17 cellular contexts compared by ENCODE assay signal in the genomic region with DNA sequence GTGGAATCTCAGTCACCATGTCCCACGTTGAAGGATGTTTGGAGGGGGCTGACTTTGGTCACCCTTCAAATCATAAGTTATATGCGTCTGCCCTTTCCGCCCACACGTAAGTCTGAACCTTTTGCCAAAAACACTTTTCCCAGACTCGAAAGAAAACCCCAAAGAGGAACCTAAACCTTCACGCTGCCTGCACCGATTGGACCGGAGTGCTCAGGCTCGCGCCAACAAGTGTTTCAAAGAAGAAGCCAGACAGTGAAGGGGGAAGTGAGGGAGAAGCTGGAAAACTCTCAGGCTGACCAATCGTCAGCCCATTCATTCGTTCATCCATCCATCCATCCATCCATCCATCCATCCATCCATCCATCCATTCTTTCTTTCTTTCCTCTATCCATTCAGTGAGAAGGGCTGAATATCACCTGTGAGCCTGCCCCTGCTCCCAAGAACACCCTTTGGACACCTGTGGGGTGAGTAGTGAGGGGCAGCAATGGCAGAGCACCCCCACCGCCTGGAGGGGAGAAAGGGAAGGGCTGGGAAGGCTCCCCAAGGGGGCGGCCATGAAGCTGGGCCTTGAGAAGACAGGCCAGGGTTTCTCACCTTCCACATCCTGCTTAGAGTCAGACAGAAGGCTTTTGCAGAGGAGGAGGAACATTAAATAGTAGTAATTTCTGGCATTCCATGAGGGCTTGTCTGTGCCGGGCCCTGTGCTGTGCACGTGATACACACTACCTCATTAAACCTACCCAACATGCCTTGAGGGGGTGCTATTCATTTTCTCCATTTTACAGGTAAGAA. TPM values are rescaled to one million over a fixed set of nuclear protein-coding genes. Genes with fewer than 3 reads are reported as not detected.
DNase-seq lines count a peak whose midpoint lies in the region; ATAC-seq and TF ChIP-seq lines count a peak whose summit lies in the region.
"Had no signal": no experiment of that assay in that cellular context is flagged by ENCODE, and none has a peak within 500 bp of the region (broad histone marks: within the 10 kb centered on the region; RNA-seq: fewer than 3 reads in every experiment).

No MANE protein-coding gene starts in this region.

- no peaks in the 10 kb centered on the region for H3K36me3 ChIP-seq in GM23338 (ENCODE audit: insufficient read depth)
- H3K36me3 ChIP-seq: left ventricle myocardium inferior, neutrophil, transverse colon, WERI-Rb-1 had no signal

- H2BK15ac ChIP-seq in H9 (ENCODE audit: low read depth, low read length): no peak overlapping the region

- TF ChIP-seq CTCF in H9 (conservative IDR thresholded peaks at IDR 0.05) (no peak), GM23338 (conservative IDR thresholded peaks at IDR 0.05; ENCODE audit: low read depth in 2 of 2) (no peak), foreskin keratinocyte (conservative IDR thresholded peaks at IDR 0.05) (no peak)

- no peak overlapping the region for H3K23ac ChIP-seq in H9 (ENCODE audit: insufficient read length, low read depth, low read length)

- no peaks in the 10 kb centered on the region for H3F3A ChIP-seq in GM23338 (replicated peaks; ENCODE audit: low read depth)

- no peak overlapping the region for H2BK5ac ChIP-seq in H9 (ENCODE audit: insufficient read length, low read length)

- H3K27ac ChIP-seq in H9 (ENCODE audit: insufficient read length, low read depth, low read length) (no peak overlapping the region), GM23338 (ENCODE audit: low read depth) (no peak overlapping the region), foreskin keratinocyte (no peak overlapping the region)
- H3K27ac ChIP-seq: left ventricle myocardium inferior, neutrophil, SJSA1, transverse colon, WERI-Rb-1 had no signal

- H3K56ac ChIP-seq in H9 (ENCODE audit: insufficient read length, low read depth, low read length): no peak overlapping the region

- peak overlapping the region; percentile 86 for H3K4me3 Mint-ChIP-seq in T-helper 2 cell treated with Interferon-gamma antibody and Interleukin-4, amounts not matched to agents 5 μg/mL and 100 μg/mL, for 36 hours
- H3K4me3 Mint-ChIP-seq in H9: no peak overlapping the region
- H3K4me3 Mint-ChIP-seq in activated T-helper 17 cell treated with anti-CD3 and anti-CD28 coated beads, Interleukin-2, amount 50 U/mL, for 72 hours: peak overlapping the region; percentile 80
- H3K4me3 Mint-ChIP-seq in GM23338: no peak overlapping the region

- H2BK20ac ChIP-seq in H9 (ENCODE audit: low read depth, low read length, poor library complexity, severe bottlenecking): no peak overlapping the region

- peaks cover 55% of the 10 kb centered on the region for H3K36me3 Mint-ChIP-seq in T-helper 2 cell treated with Interferon-gamma antibody and Interleukin-4, amounts not matched to agents 5 μg/mL and 100 μg/mL, for 36 hours (ENCODE audit: low read depth)
- H3K36me3 Mint-ChIP-seq in H9 (ENCODE audit: insufficient read depth in 1 of 3, low read depth in 3 of 3) (no peaks in the 10 kb centered on the region), GM23338 (ENCODE audit: low read depth) (no peaks in the 10 kb centered on the region)
- peaks cover 100% of the 10 kb centered on the region for H3K36me3 Mint-ChIP-seq in activated T-helper 17 cell treated with anti-CD3 and anti-CD28 coated beads, Interleukin-2, amount 50 U/mL, for 72 hours (ENCODE audit: low read depth)

- no peak overlapping the region for H3T11ph ChIP-seq in H9 (ENCODE audit: low read length)

- no peaks in the 10 kb centered on the region for H3K27me3 Mint-ChIP-seq in T-helper 2 cell treated with Interferon-gamma antibody and Interleukin-4, amounts not matched to agents 5 μg/mL and 100 μg/mL, for 36 hours (ENCODE audit: low read depth)
- H3K27me3 Mint-ChIP-seq in H9 (ENCODE audit: low read depth): peaks cover 7% of the 10 kb centered on the region
- no peaks in the 10 kb centered on the region for H3K27me3 Mint-ChIP-seq in activated T-helper 17 cell treated with anti-CD3 and anti-CD28 coated beads, Interleukin-2, amount 50 U/mL, for 72 hours
- peaks cover 4% of the 10 kb centered on the region for H3K27me3 Mint-ChIP-seq in GM23338 (ENCODE audit: insufficient read depth, low read depth, poor library complexity)

- WGBS in H9 (ENCODE audit: extremely low coverage, insufficient read length, low lambda C conversion rate): no CpG with 5 or more reads among the region's 16 CpGs

- no peak overlapping the region for H2BK120ac ChIP-seq in H9 (ENCODE audit: low read depth, low read length, poor library complexity, severe bottlenecking)

- H3K9me2 ChIP-seq in GM23338 (ENCODE audit: insufficient read depth): no peaks in the 10 kb centered on the region

- H2BK12ac ChIP-seq in H9 (ENCODE audit: insufficient read length, low read depth, low read length): no peak overlapping the region

- H3K4me1 Mint-ChIP-seq in T-helper 2 cell treated with Interferon-gamma antibody and Interleukin-4, amounts not matched to agents 5 μg/mL and 100 μg/mL, for 36 hours (ENCODE audit: low read depth): peaks cover 83% of the 10 kb centered on the region
- H3K4me1 Mint-ChIP-seq in H9 (peaks cover 5 to 13% of the 10 kb centered on the region in 2 experiments), GM23338 (peaks cover 4% of the 10 kb centered on the region)
- peaks cover 47% of the 10 kb centered on the region for H3K4me1 Mint-ChIP-seq in activated T-helper 17 cell treated with anti-CD3 and anti-CD28 coated beads, Interleukin-2, amount 50 U/mL, for 72 hours

- H3K9ac ChIP-seq in H9 (ENCODE audit: extremely low read depth, insufficient read length, low read length): no peak overlapping the region

- no peaks in the 10 kb centered on the region for H3K9me3 ChIP-seq in H9 (ENCODE audit: control insufficient read depth, low read depth, low read length)
- H3K9me3 ChIP-seq: left ventricle myocardium inferior, neutrophil, SJSA1, transverse colon had no signal

- no peaks in the 10 kb centered on the region for H3K79me1 ChIP-seq in H9 (ENCODE audit: insufficient read depth, low read depth, low read length, poor library complexity, severe bottlenecking)

- H3K27me3 ChIP-seq in H9 (ENCODE audit: insufficient read depth, low read length): no peaks in the 10 kb centered on the region
- H3K27me3 ChIP-seq in GM23338 (ENCODE audit: insufficient read depth): no peaks in the 10 kb centered on the region
- peaks cover 5% of the 10 kb centered on the region for H3K27me3 ChIP-seq in foreskin keratinocyte
- H3K27me3 ChIP-seq: neutrophil, SJSA1, transverse colon had no signal

- no peaks in the 10 kb centered on the region for H3K23me2 ChIP-seq in H9 (ENCODE audit: insufficient read length, low read depth, low read length, poor library complexity, severe bottlenecking)

- ATAC-seq in activated T-helper 17 cell treated with anti-CD3 and anti-CD28 coated beads, Interleukin-2, amount 50 U/mL, for 72 hours (replicated peaks): peak; percentile 11
- ATAC-seq in GM23338 (no peak), foreskin keratinocyte (no peak)

- H4K91ac ChIP-seq in H9 (ENCODE audit: insufficient read length, low read depth, low read length): no peak overlapping the region

- no peak overlapping the region for H3K4ac ChIP-seq in H9 (ENCODE audit: low read depth, low read length)

- H3K27ac Mint-ChIP-seq in T-helper 2 cell treated with Interferon-gamma antibody and Interleukin-4, amounts not matched to agents 5 μg/mL and 100 μg/mL, for 36 hours: peak overlapping the region; percentile 76
- peak overlapping the region in 2 of 3 experiments; percentile 29 to 48; a peak in 2 of 7 replicates for H3K27ac Mint-ChIP-seq in H9
- peak overlapping the region; percentile 90 for H3K27ac Mint-ChIP-seq in activated T-helper 17 cell treated with anti-CD3 and anti-CD28 coated beads, Interleukin-2, amount 50 U/mL, for 72 hours
- no peak overlapping the region for H3K27ac Mint-ChIP-seq in GM23338

- no peak for DNase-seq in T-helper 2 cell treated with Interferon-gamma antibody and Interleukin-4, amounts not matched to agents 5 μg/mL and 100 μg/mL, for 36 hours (ENCODE audit: low spot score)
- no peak for DNase-seq in T-helper 2 cell
- DNase-seq in H9: no peak
- DNase-seq in pons (ENCODE audit: low spot score): peak; percentile 55
- DNase-seq in GM23338 (ENCODE audit: low spot score): no peak
- no peak for DNase-seq in foreskin keratinocyte
- no peak for DNase-seq in ecto neural progenitor cell (ENCODE audit: low spot score)
- DNase-seq: caudate nucleus, KG1, left ventricle myocardium inferior, NCI-H2029 treated with DMSO at 0.1 percent for 48 hours, transverse colon, WERI-Rb-1 had no signal

- H3K4me2 ChIP-seq in H9 (ENCODE audit: insufficient read depth, insufficient read length, low read length): no peak overlapping the region
- no peak overlapping the region for H3K4me2 ChIP-seq in GM23338

- H4K8ac ChIP-seq in H9 (replicated peaks; ENCODE audit: insufficient read length, low read depth, low read length): no peak overlapping the region

- H4K5ac ChIP-seq in H9 (ENCODE audit: insufficient read length, low read depth, low read length): no peak overlapping the region

- no peak overlapping the region for H3K18ac ChIP-seq in H9 (ENCODE audit: insufficient read length, low read depth, low read length)

- no peaks in the 10 kb centered on the region for H3K9me3 Mint-ChIP-seq in T-helper 2 cell treated with Interferon-gamma antibody and Interleukin-4, amounts not matched to agents 5 μg/mL and 100 μg/mL, for 36 hours
- no peaks in the 10 kb centered on the region for H3K9me3 Mint-ChIP-seq in H9
- H3K9me3 Mint-ChIP-seq in activated T-helper 17 cell treated with anti-CD3 and anti-CD28 coated beads, Interleukin-2, amount 50 U/mL, for 72 hours: peaks cover 3% of the 10 kb centered on the region
- no peaks in the 10 kb centered on the region for H3K9me3 Mint-ChIP-seq in GM23338

- no peaks in the 10 kb centered on the region for H3K4me1 ChIP-seq in H9 (ENCODE audit: insufficient read depth, low read length)
- H3K4me1 ChIP-seq in GM23338 (ENCODE audit: insufficient read depth): peaks cover 3% of the 10 kb centered on the region; the same call in 1 of the 2 replicates
- H3K4me1 ChIP-seq in foreskin keratinocyte: peaks cover 16% of the 10 kb centered on the region
- H3K4me1 ChIP-seq: left ventricle myocardium inferior, transverse colon had no signal

- H3K4me3 ChIP-seq in GM23338: no peak overlapping the region
- H3K4me3 ChIP-seq: left ventricle myocardium inferior, SJSA1, transverse colon had no signal

- H4K20me1 ChIP-seq in H9 (ENCODE audit: control insufficient read depth, insufficient read depth, insufficient read length) (no peaks in the 10 kb centered on the region), GM23338 (replicated peaks; ENCODE audit: insufficient read depth) (no peaks in the 10 kb centered on the region)

- H2AK5ac ChIP-seq in H9 (ENCODE audit: insufficient read length, low read length): no peak overlapping the region

- H3K14ac ChIP-seq in H9 (ENCODE audit: insufficient read depth, low read length): no peak overlapping the region

- H3K79me2 ChIP-seq in H9 (ENCODE audit: insufficient read depth, low read length) (no peaks in the 10 kb centered on the region), GM23338 (replicated peaks; ENCODE audit: insufficient read depth) (no peaks in the 10 kb centered on the region)

- H2AFZ ChIP-seq in H9 (ENCODE audit: low read length) (no peak overlapping the region), GM23338 (no peak overlapping the region)

RNA-seq across cellular contexts. Expression of a gene that starts 27.1 kb away (rescaled TPM):
- 0.33 and 0.35 TPM in 2 replicates for total RNA-seq in H9 (2021)
- total RNA-seq in activated T-helper 17 cell treated with anti-CD3 and anti-CD28 coated beads, Interleukin-2, amount 50 U/mL, for 72 hours: 100 to 1,000 TPM; 116 to 145 TPM
- 0.12 and 0.73 TPM in 2 replicates for total RNA-seq in GM23338 (2014; rRNA removed; shearing (Covaris generic))
- 0.23 and 0.26 TPM in 2 replicates for polyA plus RNA-seq in GM23338 (2016; fragmentation: Nextera tagmentation; extraction: Ambion mirVana)
- total RNA-seq in foreskin keratinocyte: 0.10 TPM in 1 of 2 replicates, not detected in the other
- 0.11 TPM in 1 of 2 replicates, not detected in the other for polyA plus RNA-seq in foreskin keratinocyte
- total RNA-seq: A172 had no signal

Comparison
In these comparisons a context has a peak if more than half of its experiments do, and no peak if none do; other contexts are left out.
1. H3K4me3 Mint-ChIP-seq: peak in T-helper 2 cell treated with Interferon-gamma antibody and Interleukin-4, amounts not matched to agents 5 μg/mL and 100 μg/mL, for 36 hours (single experiment) and activated T-helper 17 cell treated with anti-CD3 and anti-CD28 coated beads, Interleukin-2, amount 50 U/mL, for 72 hours (single experiment); none in H9 (0 of 2) and GM23338 (single experiment).
2. RNA of a gene that starts 27.1 kb away (total RNA-seq): 116 to 145 TPM in activated T-helper 17 cell treated with anti-CD3 and anti-CD28 coated beads, Interleukin-2, amount 50 U/mL, for 72 hours; 0.12 to 0.73 TPM in GM23338, 0.33 to 0.35 TPM in H9 and 0.10 TPM in foreskin keratinocyte; every median in the first group is over 10 times any median in the second.